In the genomic region with DNA sequence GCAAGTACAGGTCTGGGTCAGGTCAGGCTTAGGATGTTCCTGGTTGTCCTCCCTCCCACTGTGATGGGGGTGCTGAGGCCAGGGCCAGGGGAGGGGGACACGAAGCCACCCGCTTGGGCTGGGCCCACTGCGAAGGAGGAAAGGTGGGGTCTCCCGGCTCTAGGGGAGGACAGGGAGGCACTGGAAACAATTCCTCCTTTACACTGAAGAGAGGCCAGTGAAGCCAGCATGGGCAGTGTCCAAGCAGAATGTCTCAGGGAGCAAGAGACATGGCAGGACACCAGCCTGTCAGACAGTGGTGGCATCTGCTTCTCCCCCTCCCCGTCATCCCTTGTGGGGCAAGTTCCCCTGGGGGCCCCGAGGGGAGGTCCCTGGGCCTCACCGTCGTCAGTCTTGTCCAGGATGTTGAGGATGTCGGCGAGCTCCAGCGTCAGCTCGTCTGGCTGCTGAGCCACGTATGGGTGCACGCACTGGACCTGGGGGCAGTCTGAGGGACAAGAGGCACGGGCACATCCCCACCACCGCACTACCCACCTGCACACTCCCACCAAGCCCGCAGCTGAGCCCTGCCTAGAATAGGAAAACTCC, we compare ENCODE assay signal across 19 cellular contexts. TPM values are rescaled to one million over a fixed set of nuclear protein-coding genes. Genes with fewer than 3 reads are reported as not detected.
DNase-seq lines count a peak whose midpoint lies in the region; ATAC-seq lines count a peak whose summit lies in the region.
"Had no signal": no experiment of that assay in that cellular context is flagged by ENCODE, and none has a peak within 500 bp of the region (broad histone marks: within the 10 kb centered on the region; RNA-seq: fewer than 3 reads in every experiment).

No MANE protein-coding gene starts in this region.

- CTCF ChIA-PET in activated CD4-positive, alpha-beta T cell treated with anti-CD3 and anti-CD28 coated beads for 36 hours (lab: Charles Lee) = no interaction called here

- no peaks in the 10 kb centered on the region for H3K9me3 ChIP-seq in BLaER1 treated with 17β-estradiol and CSF1 and Interleukin-3, amounts not matched to agents 10 nM and 100 nM (replicated peaks in 1 of 11)
- H3K9me3 ChIP-seq: BE2C, MG63, Peyer's patch had no signal

- no peaks in the 10 kb centered on the region for H3K9me3 Mint-ChIP-seq in memory B cell
- no peaks in the 10 kb centered on the region for H3K9me3 Mint-ChIP-seq in activated CD4-positive, alpha-beta T cell treated with anti-CD3 and anti-CD28 coated beads for 36 hours (ENCODE audit: low read depth)
- H3K9me3 Mint-ChIP-seq: CD8-positive, alpha-beta T cell; GM23338 had no signal

- H3K27ac ChIP-seq in BLaER1 treated with 17β-estradiol and CSF1 and Interleukin-3, amounts not matched to agents 10 nM and 100 nM = no peak overlapping the region
- H3K27ac ChIP-seq in angular gyrus (ENCODE audit: low read depth, low read length) = peak overlapping the region; percentile 48
- peak overlapping the region; percentile 6 for H3K27ac ChIP-seq in substantia nigra (ENCODE audit: low read depth, low read length, poor library complexity, severe bottlenecking)
- H3K27ac ChIP-seq: Peyer's patch had no signal

- H3K27me3 ChIP-seq in BLaER1 treated with 17β-estradiol and CSF1 and Interleukin-3, amounts not matched to agents 10 nM and 100 nM = peaks cover 24 to 32% (median 30%) of the 10 kb centered on the region in 11 experiments
- H3K27me3 ChIP-seq: MG63, Peyer's patch had no signal

- H3K4me3 Mint-ChIP-seq in memory B cell = no peak overlapping the region
- no peak overlapping the region for H3K4me3 Mint-ChIP-seq in activated CD4-positive, alpha-beta T cell treated with anti-CD3 and anti-CD28 coated beads for 36 hours
- H3K4me3 Mint-ChIP-seq: CD8-positive, alpha-beta T cell; GM23338 had no signal

- intact Hi-C loops in activated CD4-positive, alpha-beta T cell treated with anti-CD3 and anti-CD28 coated beads for 36 hours (cut with DNase I, micrococcal nuclease) = no loop called here

- H3K36me3 ChIP-seq in BLaER1 treated with 17β-estradiol and CSF1 and Interleukin-3, amounts not matched to agents 10 nM and 100 nM = no peaks in the 10 kb centered on the region
- H3K36me3 ChIP-seq: BE2C had no signal

- H3K4me2 ChIP-seq in BLaER1 treated with 17β-estradiol and CSF1 and Interleukin-3, amounts not matched to agents 10 nM and 100 nM = peak overlapping the region in 6 of 11 experiments; percentile 6 to 51 (median 30); a peak in 8 of 22 replicates
- H3K4me2 ChIP-seq: GM23338 had no signal

- H3K9ac ChIP-seq in BLaER1 treated with 17β-estradiol and CSF1 and Interleukin-3, amounts not matched to agents 10 nM and 100 nM = peak overlapping the region in 3 of 11 experiments; percentile 4 to 15 (median 14); a peak in 1 of 22 replicates

- DNase-seq in memory B cell (ENCODE audit: low spot score in 2 of 2) = no peak
- no peak for DNase-seq in substantia nigra (lab: John Stamatoyannopoulos, UW)
- no peak for DNase-seq in activated CD4-positive, alpha-beta T cell treated with anti-CD3 and anti-CD28 coated beads for 36 hours
- no peak for DNase-seq in activated naive CD4-positive, alpha-beta T cell treated with Interleukin-2 at 50 U/mL for 16 hours
- no peak for DNase-seq in stimulated activated CD8-positive, alpha-beta memory T cell treated with anti-CD3 and anti-CD28 coated beads, Interleukin-4, amount 100 ng/mL, for 48 hours
- DNase-seq: BE2C; CD8-positive, alpha-beta T cell; DMS79; Karpas-422; MG63; NCI-H1092; NCI-H146; NCI-H2081 treated with DMSO at 0.1 percent for 48 hours; NCI-H524; Peyer's patch; SHP77 had no signal

- no peaks in the 10 kb centered on the region for H3K4me1 Mint-ChIP-seq in memory B cell
- H3K4me1 Mint-ChIP-seq in activated CD4-positive, alpha-beta T cell treated with anti-CD3 and anti-CD28 coated beads for 36 hours = no peaks in the 10 kb centered on the region
- H3K4me1 Mint-ChIP-seq: GM23338 had no signal

- peaks cover 9 to 19% (median 15%) of the 10 kb centered on the region in 10 experiments; a peak in 18 of 20 replicates for H3K4me1 ChIP-seq in BLaER1 treated with 17β-estradiol and CSF1 and Interleukin-3, amounts not matched to agents 10 nM and 100 nM
- H3K4me1 ChIP-seq: BE2C had no signal

- no peaks in the 10 kb centered on the region for H3K36me3 Mint-ChIP-seq in memory B cell
- H3K36me3 Mint-ChIP-seq in activated CD4-positive, alpha-beta T cell treated with anti-CD3 and anti-CD28 coated beads for 36 hours (ENCODE audit: low read depth) = no peaks in the 10 kb centered on the region
- H3K36me3 Mint-ChIP-seq: CD8-positive, alpha-beta T cell had no signal

- POLR2A ChIA-PET in activated CD4-positive, alpha-beta T cell treated with anti-CD3 and anti-CD28 coated beads for 36 hours (lab: Charles Lee) = interaction anchor here (0.6 kb wide), 1 partner anchor 385 kb away, joined by 3 read pairs; no protein-coding TSS in a partner anchor

- H3K27me3 Mint-ChIP-seq in memory B cell = no peaks in the 10 kb centered on the region
- no peaks in the 10 kb centered on the region for H3K27me3 Mint-ChIP-seq in activated CD4-positive, alpha-beta T cell treated with anti-CD3 and anti-CD28 coated beads for 36 hours

- ATAC-seq in memory B cell (ENCODE audit: low read depth) = no peak
- ATAC-seq in activated CD4-positive, alpha-beta T cell treated with anti-CD3 and anti-CD28 coated beads for 36 hours = no peak
- ATAC-seq: CD8-positive, alpha-beta T cell; GM23338 had no signal

- peaks cover 0 to 27% (median 8%) of the 10 kb centered on the region in 11 experiments; a peak in 11 of 22 replicates for H4K20me1 ChIP-seq in BLaER1 treated with 17β-estradiol and CSF1 and Interleukin-3, amounts not matched to agents 10 nM and 100 nM

- H3K4me3 ChIP-seq in BLaER1 treated with 17β-estradiol and CSF1 and Interleukin-3, amounts not matched to agents 10 nM and 100 nM = no peak overlapping the region
- H3K4me3 ChIP-seq: GM23338, MG63, Peyer's patch had no signal

- H3K27ac Mint-ChIP-seq in memory B cell = peak overlapping the region; percentile 28
- H3K27ac Mint-ChIP-seq in activated CD4-positive, alpha-beta T cell treated with anti-CD3 and anti-CD28 coated beads for 36 hours = no peak overlapping the region
- H3K27ac Mint-ChIP-seq: CD8-positive, alpha-beta T cell; GM23338 had no signal

RNA-seq across cellular contexts. Expression of a gene that starts 10.8 kb away (rescaled TPM):
- 1 to 10 TPM in 1 of 2 experiments, under 1 TPM in 1; 0.87 to 2.1 TPM for total RNA-seq in activated CD4-positive, alpha-beta T cell treated with anti-CD3 and anti-CD28 coated beads for 36 hours

Comparison
In these comparisons a context has a peak if more than half of its experiments do, and no peak if none do; other contexts are left out.
1. H3K27ac ChIP-seq: peak in angular gyrus (single experiment) and substantia nigra (single experiment); none in BLaER1 treated with 17β-estradiol and CSF1 and Interleukin-3, amounts not matched to agents 10 nM and 100 nM (0 of 11).